ENCODE assay signal across 27 cellular contexts in the genomic region with DNA sequence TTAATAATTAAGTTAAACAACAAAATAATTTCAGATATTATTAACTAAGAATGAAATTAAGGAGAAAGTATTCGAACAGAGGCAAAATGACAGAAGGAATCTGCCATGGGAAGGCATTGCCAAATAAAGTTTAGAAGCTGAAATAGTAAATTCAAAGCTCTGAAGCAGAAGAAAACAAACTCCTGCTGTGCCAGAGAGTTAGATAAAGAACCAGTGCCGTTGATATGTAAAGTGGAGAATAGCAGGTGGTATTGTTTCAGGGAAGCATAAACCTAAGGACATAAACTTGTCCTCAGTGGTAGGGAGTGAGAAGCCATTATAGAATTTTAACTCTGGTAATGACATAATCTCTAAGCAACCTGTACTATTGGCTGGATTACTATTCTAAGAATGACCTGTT. TPM values are rescaled to one million over a fixed set of nuclear protein-coding genes. Genes with fewer than 3 reads are reported as not detected.
"Had no signal": no experiment of that assay in that cellular context is flagged by ENCODE, and none has a peak within 500 bp of the region (broad histone marks: within the 10 kb centered on the region; RNA-seq: fewer than 3 reads in every experiment).

No MANE protein-coding gene starts in this region.

- H3K4me3 ChIP-seq: colonic mucosa, esophagus squamous epithelium, gastroesophageal sphincter, mucosa of descending colon, right atrium auricular region, sigmoid colon, skin epidermis, stomach, thoracic aorta, transverse colon had no signal

- H3K4me1 Mint-ChIP-seq: naive thymus-derived CD8-positive, alpha-beta T cell had no signal

- H3K27ac ChIP-seq: colonic mucosa, esophagus squamous epithelium, gastroesophageal sphincter, right atrium auricular region, sigmoid colon, skin epidermis, stomach, thoracic aorta, transverse colon had no signal

- ATAC-seq: gastroesophageal sphincter; mucosa of descending colon; naive thymus-derived CD8-positive, alpha-beta T cell had no signal

- H3K27ac Mint-ChIP-seq: naive thymus-derived CD8-positive, alpha-beta T cell had no signal

- H3K36me3 ChIP-seq: colonic mucosa, esophagus squamous epithelium, gastroesophageal sphincter, right atrium auricular region, sigmoid colon, stomach, thoracic aorta, transverse colon had no signal

- H3K4me3 Mint-ChIP-seq: naive thymus-derived CD8-positive, alpha-beta T cell had no signal

- H3K4me1 ChIP-seq: colonic mucosa, esophagus squamous epithelium, gastroesophageal sphincter, right atrium auricular region, sigmoid colon, stomach, transverse colon had no signal

- DNase-seq: colonic mucosa; dermis blood vessel endothelial cell; esophagus squamous epithelium; foreskin fibroblast; glutamatergic neuron; kidney glomerular epithelial cell; mammary epithelial cell; mucosa of descending colon; naive thymus-derived CD8-positive, alpha-beta T cell; posterior cingulate gyrus; sigmoid colon; stimulated activated CD4-positive, alpha-beta T cell treated with anti-CD3 and anti-CD28 coated beads, Interleukin-12 subunit alpha, Interleukin-12 subunit beta, amount 100 ng/mL, for 4 hours; stimulated activated naive CD4-positive, alpha-beta T cell; stomach; substantia nigra; transverse colon had no signal

- H3K27me3 ChIP-seq: colonic mucosa, esophagus squamous epithelium, gastroesophageal sphincter, right atrium auricular region, sigmoid colon, stomach, transverse colon had no signal

- H3K9me3 ChIP-seq: colonic mucosa, esophagus squamous epithelium, mucosa of descending colon, sigmoid colon, thoracic aorta, transverse colon had no signal

- FAIRE-seq: islet of Langerhans had no signal

RNA-seq across cellular contexts. Expression of gene HBG2, which starts 2.7 kb away (rescaled TPM):
- total RNA-seq: dermis blood vessel endothelial cell; epithelial cell of proximal tubule; esophagus squamous epithelium; gastroesophageal sphincter; lower leg skin; mammary epithelial cell; mucosa of descending colon; naive thymus-derived CD8-positive, alpha-beta T cell; osteocyte; sigmoid colon; thoracic aorta; transverse colon; ureter had no signal
- polyA plus RNA-seq: mammary epithelial cell; naive thymus-derived CD8-positive, alpha-beta T cell; neural cell; sigmoid colon had no signal

RNA-seq across cellular contexts. Expression of gene HBG1, which starts 7.6 kb away (rescaled TPM):
- total RNA-seq: dermis blood vessel endothelial cell; epithelial cell of proximal tubule; esophagus squamous epithelium; gastroesophageal sphincter; lower leg skin; mammary epithelial cell; mucosa of descending colon; naive thymus-derived CD8-positive, alpha-beta T cell; osteocyte; right atrium auricular region; sigmoid colon; thoracic aorta; transverse colon; ureter had no signal
- polyA plus RNA-seq: mammary epithelial cell; naive thymus-derived CD8-positive, alpha-beta T cell; neural cell; sigmoid colon; stomach had no signal

RNA-seq across cellular contexts. Expression of gene HBE1, which starts 12.4 kb away (rescaled TPM):
- total RNA-seq: dermis blood vessel endothelial cell; epithelial cell of proximal tubule; esophagus squamous epithelium; lower leg skin; mammary epithelial cell; mucosa of descending colon; naive thymus-derived CD8-positive, alpha-beta T cell; osteocyte; right atrium auricular region; sigmoid colon; thoracic aorta; transverse colon; ureter had no signal
- polyA plus RNA-seq: mammary epithelial cell; naive thymus-derived CD8-positive, alpha-beta T cell; neural cell; sigmoid colon; stomach had no signal

RNA-seq across cellular contexts. Expression of gene HBD, which starts 23.0 kb away (rescaled TPM):
- total RNA-seq: cerebellum; colonic mucosa; dermis blood vessel endothelial cell; epithelial cell of proximal tubule; esophagus squamous epithelium; gastroesophageal sphincter; lower leg skin; mammary epithelial cell; mucosa of descending colon; naive thymus-derived CD8-positive, alpha-beta T cell; osteocyte; sigmoid colon; thoracic aorta; transverse colon had no signal
- polyA plus RNA-seq: mammary epithelial cell; naive thymus-derived CD8-positive, alpha-beta T cell; neural cell; sigmoid colon had no signal

RNA-seq across cellular contexts. Expression of gene HBB, which starts 30.4 kb away (rescaled TPM):
- total RNA-seq: dermis blood vessel endothelial cell; epithelial cell of proximal tubule; mammary epithelial cell; naive thymus-derived CD8-positive, alpha-beta T cell; osteocyte had no signal
- polyA plus RNA-seq: mammary epithelial cell, neural cell had no signal
